ENCODE assay signal across 8 cellular contexts in the genomic region with DNA sequence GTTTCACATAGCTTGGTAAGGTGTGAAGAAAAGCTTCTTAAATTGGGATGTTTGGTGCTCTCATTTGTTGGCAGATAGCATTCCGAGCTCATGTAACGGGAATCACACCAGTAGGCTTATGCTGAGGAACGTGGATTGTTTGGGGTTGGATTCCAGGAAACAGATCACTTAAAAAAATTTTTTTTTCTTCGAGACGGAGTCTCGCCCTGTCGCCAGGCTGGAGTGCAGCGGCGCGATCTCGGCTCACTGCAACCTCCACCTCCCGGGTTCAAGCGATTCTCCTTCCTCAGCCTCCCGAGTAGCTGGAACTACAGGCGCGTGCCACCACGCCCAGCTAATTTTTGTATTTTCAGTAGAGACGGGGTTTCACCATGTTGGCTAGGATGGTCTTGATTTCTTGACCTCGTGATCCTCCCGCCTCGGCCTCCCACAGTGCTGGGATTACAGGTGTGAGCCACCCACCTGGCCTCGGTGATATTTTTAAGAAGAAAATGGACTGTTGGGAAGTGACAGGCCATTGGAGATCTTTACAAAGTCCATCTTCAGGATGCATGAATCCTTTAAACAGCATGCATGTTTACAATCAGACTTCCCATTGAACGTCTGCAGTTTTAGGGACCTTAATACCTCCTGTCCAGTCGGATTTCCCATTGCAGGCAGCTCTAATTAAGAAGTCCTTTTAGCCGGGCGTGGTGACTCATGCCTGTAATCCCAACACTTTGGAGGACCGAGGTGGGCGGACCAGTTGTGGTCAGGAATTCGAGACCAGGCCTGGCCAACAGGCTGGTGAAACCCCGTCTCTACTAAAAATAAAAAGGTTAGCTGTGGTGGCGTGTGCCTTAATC. TPM values are rescaled to one million over a fixed set of nuclear protein-coding genes. Genes with fewer than 3 reads are reported as not detected.
DNase-seq lines count a peak whose midpoint lies in the region; ATAC-seq and TF ChIP-seq lines count a peak whose summit lies in the region.
"Not testable (repeated sequence)": the region's sequence is repeated elsewhere in the genome, so short reads cannot be mapped to it uniquely, and the experiment has no call there.

No MANE protein-coding gene starts in this region.

- not testable (repeated sequence) for H3K4me1 ChIP-seq in ACC112 (ENCODE audit: control insufficient read depth, insufficient read depth, low read length, unreplicated experiment)

- not testable (repeated sequence) for BruUV-seq in MCF 10A (replicated peaks; lab: Mats Ljungman, UMichigan)

- not testable (repeated sequence) for H3K9me3 Mint-ChIP-seq in activated CD4-positive, alpha-beta memory T cell treated with anti-CD3 and anti-CD28 coated beads for 36 hours; MCF 10A (ENCODE audit: unreplicated experiment); memory B cell

- ATAC-seq in GM19395 (IDR thresholded peaks at IDR 0.05; ENCODE audit: unreplicated experiment): peak; percentile 11
- not testable (repeated sequence) for ATAC-seq in memory B cell (ENCODE audit: low read depth)

- H3K27ac Mint-ChIP-seq in activated CD4-positive, alpha-beta memory T cell treated with anti-CD3 and anti-CD28 coated beads for 36 hours: not testable (repeated sequence)
- H3K27ac Mint-ChIP-seq in MCF 10A (ENCODE audit: low read depth, unreplicated experiment): peak overlapping the region; percentile 91
- peak overlapping the region; percentile 69 for H3K27ac Mint-ChIP-seq in memory B cell

- H3K79me2 ChIP-seq in ACC112 (ENCODE audit: control insufficient read depth, insufficient read depth, low read length, unreplicated experiment): not testable (repeated sequence)

- H3K4me3 Mint-ChIP-seq in activated CD4-positive, alpha-beta memory T cell treated with anti-CD3 and anti-CD28 coated beads for 36 hours: peak overlapping the region; percentile 62
- H3K4me3 Mint-ChIP-seq in MCF 10A (ENCODE audit: unreplicated experiment) (peak overlapping the region; percentile 92), memory B cell (peak overlapping the region; percentile 62)

- not testable (repeated sequence) for TF ChIP-seq CTCF in NB4 (IDR thresholded peaks at IDR 0.05; ENCODE audit: low read depth, low read length); MCF 10A (IDR thresholded peaks at IDR 0.05; ENCODE audit: unreplicated experiment); retinal pigment epithelial cell (conservative IDR thresholded peaks at IDR 0.05; ENCODE audit: low read depth, low read length)

- TF ChIP-seq POLR2A in NB4 (IDR thresholded peaks at IDR 0.05; ENCODE audit: extremely low read depth, insufficient read length): not testable (repeated sequence)

- intact Hi-C loops in activated CD4-positive, alpha-beta memory T cell treated with anti-CD3 and anti-CD28 coated beads for 36 hours (cut with micrococcal nuclease); MCF 10A (cut with micrococcal nuclease): not testable (repeated sequence)

- DNase-seq in NB4 (ENCODE audit: low read depth); memory B cell (ENCODE audit: low spot score in 2 of 2); retinal pigment epithelial cell (ENCODE audit: low read depth): not testable (repeated sequence)
- DNase-seq in activated CD4-positive, alpha-beta memory T cell treated with anti-CD3 and anti-CD28 coated beads for 36 hours: peak; percentile 8
- peak; percentile 23 for DNase-seq in MCF 10A (ENCODE audit: unreplicated experiment)
- peak; percentile 17 for DNase-seq in glomerular visceral epithelial cell (ENCODE audit: extremely low spot score)

- H3K36me3 Mint-ChIP-seq in activated CD4-positive, alpha-beta memory T cell treated with anti-CD3 and anti-CD28 coated beads for 36 hours; MCF 10A (ENCODE audit: insufficient read depth, unreplicated experiment); memory B cell: not testable (repeated sequence)

- H3K4me3 ChIP-seq in ACC112 (ENCODE audit: low read depth, low read length) (peak overlapping the region; percentile 70), NB4 (ENCODE audit: low read depth, low read length) (peak overlapping the region; percentile 62), retinal pigment epithelial cell (ENCODE audit: low read length) (peak overlapping the region; percentile 37)

- POLR2A ChIA-PET in activated CD4-positive, alpha-beta memory T cell treated with anti-CD3 and anti-CD28 coated beads for 36 hours (lab: Charles Lee): not testable (repeated sequence)
- POLR2A ChIA-PET in MCF 10A (lab: Yijun Ruan, JAX): interaction anchor here (1.0 to 1.9 kb wide), 2 partner anchors 67 to 467 kb away, joined by 3 to 4 read pairs; a partner anchor contains a TSS

- not testable (repeated sequence) for H3K4me1 Mint-ChIP-seq in activated CD4-positive, alpha-beta memory T cell treated with anti-CD3 and anti-CD28 coated beads for 36 hours (ENCODE audit: low read depth); MCF 10A (ENCODE audit: insufficient read depth, unreplicated experiment); memory B cell

- H3K27ac ChIP-seq in ACC112 (ENCODE audit: low read depth, low read length): not testable (repeated sequence)

- H2AFZ ChIP-seq in ACC112 (ENCODE audit: low read length, unreplicated experiment): not testable (repeated sequence)

- not testable (repeated sequence) for H3K27me3 Mint-ChIP-seq in activated CD4-positive, alpha-beta memory T cell treated with anti-CD3 and anti-CD28 coated beads for 36 hours; MCF 10A (ENCODE audit: insufficient read depth, unreplicated experiment); memory B cell

- not testable (repeated sequence) for H3K36me3 ChIP-seq in ACC112 (ENCODE audit: insufficient read depth, low read length)

- H3K27me3 ChIP-seq in ACC112 (ENCODE audit: insufficient read depth, low read length): not testable (repeated sequence)

- CTCF ChIA-PET in activated CD4-positive, alpha-beta memory T cell treated with anti-CD3 and anti-CD28 coated beads for 36 hours (lab: Charles Lee); MCF 10A (lab: Yijun Ruan, JAX): not testable (repeated sequence)

RNA-seq across cellular contexts. Expression of a gene that starts 0.8 kb away (rescaled TPM):
- 10 to 100 TPM; 40.8 to 46.9 TPM for total RNA-seq in activated CD4-positive, alpha-beta memory T cell treated with anti-CD3 and anti-CD28 coated beads for 36 hours
- 35.9 and 42.2 TPM in 2 replicates for total RNA-seq in MCF 10A (2022)
